ENCODE assay signal across 8 cellular contexts in genomic region chr10:23525406-23525805, GRCh38.
DNase-seq lines count a peak whose midpoint lies in the region; ATAC-seq lines count a peak whose summit lies in the region.

No MANE protein-coding gene starts in this region.

- no peaks in the 10 kb centered on the region for H3K4me1 ChIP-seq in Karpas-422 (ENCODE audit: low read length)

- in situ Hi-C loops in T47D (cut with HindIII; ENCODE audit: low pct_unique_long_range_greater_than_20kb, low sequenced_read_pairs) = no loop called here

- H3K36me3 ChIP-seq in Karpas-422 (ENCODE audit: insufficient read depth, low read length) = no peaks in the 10 kb centered on the region

- H2AFZ ChIP-seq in Karpas-422 (ENCODE audit: low read length) = no peak overlapping the region

- no peak for ATAC-seq in HG02840 (IDR thresholded peaks at IDR 0.05; ENCODE audit: low FRiP score, unreplicated experiment)

- H3K9me2 ChIP-seq in Karpas-422 (replicated peaks; ENCODE audit: insufficient read depth, low read length) = no peaks in the 10 kb centered on the region

- no peak overlapping the region for H3K9ac ChIP-seq in Karpas-422 (ENCODE audit: low read length)

- H3K4me3 ChIP-seq in Karpas-422 (ENCODE audit: low read length) = no peak overlapping the region

- peak in 2 of 3 experiments; percentile 2 to 7 for DNase-seq in stimulated activated CD4-positive, alpha-beta T cell treated with anti-CD3 and anti-CD28 coated beads, TNF-alpha, amount 100 ng/mL, for 24 hours (ENCODE audit: low read depth in 3 of 3)
- no peak for DNase-seq in stimulated activated CD4-positive, alpha-beta T cell treated with anti-CD3 and anti-CD28 coated beads, Interleukin-4, amount 100 ng/mL, for 1 hour
- DNase-seq in Karpas-422 = peak; percentile 67
- peak; percentile 18 to 58 for DNase-seq in T47D (ENCODE audit: low read depth in 1 of 2, low spot score in 1 of 2)
- DNase-seq in lung microvascular endothelial cell (ENCODE audit: low read depth in 2 of 2) = peak; percentile 26 to 67
- DNase-seq in GM19238 (ENCODE audit: insufficient read length, low spot score) = no peak
- DNase-seq in NCI-H1694 treated with DMSO at 0.1 percent for 48 hours (lab: John Stamatoyannopoulos, UW) = no peak

- no peak overlapping the region for H3K27ac ChIP-seq in Karpas-422 (ENCODE audit: low read length)

- H4K20me1 ChIP-seq in Karpas-422 (ENCODE audit: insufficient read depth, low read depth, low read length) = no peaks in the 10 kb centered on the region

- no peaks in the 10 kb centered on the region for H3K27me3 ChIP-seq in Karpas-422 (ENCODE audit: low read length)

- no peaks in the 10 kb centered on the region for H3K79me2 ChIP-seq in Karpas-422 (ENCODE audit: low read length)

- H3K9me3 ChIP-seq in Karpas-422 (ENCODE audit: low read length) = no peaks in the 10 kb centered on the region

- H3K4me2 ChIP-seq in Karpas-422 (ENCODE audit: low read depth, low read length, poor library complexity, severe bottlenecking) = no peak overlapping the region

Comparison
In these comparisons a context has a peak if more than half of its experiments do, and no peak if none do; other contexts are left out.
1. DNase-seq: peak in stimulated activated CD4-positive, alpha-beta T cell treated with anti-CD3 and anti-CD28 coated beads, TNF-alpha, amount 100 ng/mL, for 24 hours (2 of 3), Karpas-422 (single experiment), T47D (2 of 2) and lung microvascular endothelial cell (2 of 2); none in stimulated activated CD4-positive, alpha-beta T cell treated with anti-CD3 and anti-CD28 coated beads, Interleukin-4, amount 100 ng/mL, for 1 hour (single experiment), GM19238 (single experiment) and NCI-H1694 treated with DMSO at 0.1 percent for 48 hours (single experiment).